12 cellular contexts compared by ENCODE assay signal in genomic region chr13:30829145-30829544, GRCh38.
DNase-seq lines count a peak whose midpoint lies in the region; ATAC-seq and TF ChIP-seq lines count a peak whose summit lies in the region.
"Had no signal": no experiment of that assay in that cellular context is flagged by ENCODE, and none has a peak within 500 bp of the region (broad histone marks: within the 10 kb centered on the region; RNA-seq: fewer than 3 reads in every experiment).

No MANE protein-coding gene starts in this region.

- peak overlapping the region; percentile 25 for H3K4me3 Mint-ChIP-seq in Calu3 (ENCODE audit: low read depth, unreplicated experiment)
- no peak overlapping the region for H3K4me3 Mint-ChIP-seq in activated CD4-positive, alpha-beta T cell treated with anti-CD3 and anti-CD28 coated beads, Interleukin-2, amount 10 ng/mL, durations not matched to agents 24 days and 14 days
- H3K4me3 Mint-ChIP-seq: activated naive CD8-positive, alpha-beta T cell treated with anti-CD3 and anti-CD28 coated beads, Interleukin-2, amount 50 U/mL, for 24 hours had no signal

- no TSS peak for BruUV-seq in Calu3 (replicated peaks; lab: Mats Ljungman, UMichigan)

- no peak for TF ChIP-seq CTCF in Calu3 (IDR thresholded peaks at IDR 0.05; ENCODE audit: unreplicated experiment)
- no peak for TF ChIP-seq CTCF in astrocyte of the spinal cord (IDR thresholded peaks at IDR 0.05; ENCODE audit: low read depth, low read length)

- H3K9me3 Mint-ChIP-seq in Calu3 (ENCODE audit: low read depth, unreplicated experiment), result no peaks in the 10 kb centered on the region
- H3K9me3 Mint-ChIP-seq in activated CD4-positive, alpha-beta T cell treated with anti-CD3 and anti-CD28 coated beads, Interleukin-2, amount 10 ng/mL, durations not matched to agents 24 days and 14 days, result no peaks in the 10 kb centered on the region
- H3K9me3 Mint-ChIP-seq: activated naive CD8-positive, alpha-beta T cell treated with anti-CD3 and anti-CD28 coated beads, Interleukin-2, amount 50 U/mL, for 24 hours had no signal

- CTCF ChIA-PET in Calu3 (lab: Charles Lee), result no interaction called here

- no peaks in the 10 kb centered on the region for H3K27me3 Mint-ChIP-seq in Calu3 (ENCODE audit: unreplicated experiment)
- peaks cover 8% of the 10 kb centered on the region for H3K27me3 Mint-ChIP-seq in activated CD4-positive, alpha-beta T cell treated with anti-CD3 and anti-CD28 coated beads, Interleukin-2, amount 10 ng/mL, durations not matched to agents 24 days and 14 days

- H3K27ac Mint-ChIP-seq in Calu3 (ENCODE audit: unreplicated experiment), result peak overlapping the region; percentile 74
- H3K27ac Mint-ChIP-seq in activated CD4-positive, alpha-beta T cell treated with anti-CD3 and anti-CD28 coated beads, Interleukin-2, amount 10 ng/mL, durations not matched to agents 24 days and 14 days, result no peak overlapping the region

- DNase-seq in Calu3 (peak; percentile 50), M059J (ENCODE audit: low read depth) (peak; percentile 94), astrocyte of the spinal cord (ENCODE audit: low read depth, low spot score) (peak; percentile 74), myocyte (ENCODE audit: low read depth) (peak; percentile 91), NOMO-1 treated with dmso at 0.1 percent for 144 hours (lab: John Stamatoyannopoulos, UW; ENCODE audit: unreplicated experiment) (no peak)
- DNase-seq in activated CD4-positive, alpha-beta T cell treated with anti-CD3 and anti-CD28 coated beads, Interleukin-2, amount 10 ng/mL, durations not matched to agents 24 days and 14 days, result no peak
- DNase-seq: activated naive CD8-positive, alpha-beta T cell treated with anti-CD3 and anti-CD28 coated beads, Interleukin-2, amount 50 U/mL, for 24 hours; COR-L47; effector CD8-positive, alpha-beta T cell; psoas muscle had no signal

- H3K4me1 Mint-ChIP-seq in Calu3 (ENCODE audit: low read depth, unreplicated experiment), result peaks cover 58% of the 10 kb centered on the region
- peaks cover 13% of the 10 kb centered on the region for H3K4me1 Mint-ChIP-seq in activated CD4-positive, alpha-beta T cell treated with anti-CD3 and anti-CD28 coated beads, Interleukin-2, amount 10 ng/mL, durations not matched to agents 24 days and 14 days
- H3K4me1 Mint-ChIP-seq: activated naive CD8-positive, alpha-beta T cell treated with anti-CD3 and anti-CD28 coated beads, Interleukin-2, amount 50 U/mL, for 24 hours had no signal

- no peak overlapping the region for H3K4me3 ChIP-seq in astrocyte of the spinal cord (ENCODE audit: low read depth, low read length)
- H3K4me3 ChIP-seq: psoas muscle had no signal

- peaks cover 30% of the 10 kb centered on the region for H3K36me3 Mint-ChIP-seq in Calu3 (ENCODE audit: insufficient read depth, unreplicated experiment)
- no peaks in the 10 kb centered on the region for H3K36me3 Mint-ChIP-seq in activated CD4-positive, alpha-beta T cell treated with anti-CD3 and anti-CD28 coated beads, Interleukin-2, amount 10 ng/mL, durations not matched to agents 24 days and 14 days (ENCODE audit: low read depth)

- in situ Hi-C loops in astrocyte of the spinal cord (cut with HindIII; ENCODE audit: low sequenced_read_pairs), result no loop called here

- ATAC-seq in HG02623 (IDR thresholded peaks at IDR 0.05; ENCODE audit: unreplicated experiment) (no peak), GM19397 (IDR thresholded peaks at IDR 0.05; ENCODE audit: unreplicated experiment) (no peak)
- ATAC-seq: activated naive CD8-positive, alpha-beta T cell treated with anti-CD3 and anti-CD28 coated beads, Interleukin-2, amount 50 U/mL, for 24 hours; psoas muscle had no signal

- intact Hi-C loops in Calu3 (cut with micrococcal nuclease; ENCODE audit: unreplicated experiment), result no loop called here
- intact Hi-C loops in activated CD4-positive, alpha-beta T cell treated with anti-CD3 and anti-CD28 coated beads, Interleukin-2, amount 10 ng/mL, durations not matched to agents 24 days and 14 days (cut with micrococcal nuclease), result no loop called here

Comparison
In these comparisons a context has a peak if more than half of its experiments do, and no peak if none do; other contexts are left out.
1. DNase-seq: peak in Calu3 (single experiment), M059J (single experiment), astrocyte of the spinal cord (single experiment) and myocyte (single experiment); none in activated CD4-positive, alpha-beta T cell treated with anti-CD3 and anti-CD28 coated beads, Interleukin-2, amount 10 ng/mL, durations not matched to agents 24 days and 14 days (single experiment) and NOMO-1 treated with dmso at 0.1 percent for 144 hours (single experiment).